Comparison of ENCODE assay signal across 27 cellular contexts in the genomic region with DNA sequence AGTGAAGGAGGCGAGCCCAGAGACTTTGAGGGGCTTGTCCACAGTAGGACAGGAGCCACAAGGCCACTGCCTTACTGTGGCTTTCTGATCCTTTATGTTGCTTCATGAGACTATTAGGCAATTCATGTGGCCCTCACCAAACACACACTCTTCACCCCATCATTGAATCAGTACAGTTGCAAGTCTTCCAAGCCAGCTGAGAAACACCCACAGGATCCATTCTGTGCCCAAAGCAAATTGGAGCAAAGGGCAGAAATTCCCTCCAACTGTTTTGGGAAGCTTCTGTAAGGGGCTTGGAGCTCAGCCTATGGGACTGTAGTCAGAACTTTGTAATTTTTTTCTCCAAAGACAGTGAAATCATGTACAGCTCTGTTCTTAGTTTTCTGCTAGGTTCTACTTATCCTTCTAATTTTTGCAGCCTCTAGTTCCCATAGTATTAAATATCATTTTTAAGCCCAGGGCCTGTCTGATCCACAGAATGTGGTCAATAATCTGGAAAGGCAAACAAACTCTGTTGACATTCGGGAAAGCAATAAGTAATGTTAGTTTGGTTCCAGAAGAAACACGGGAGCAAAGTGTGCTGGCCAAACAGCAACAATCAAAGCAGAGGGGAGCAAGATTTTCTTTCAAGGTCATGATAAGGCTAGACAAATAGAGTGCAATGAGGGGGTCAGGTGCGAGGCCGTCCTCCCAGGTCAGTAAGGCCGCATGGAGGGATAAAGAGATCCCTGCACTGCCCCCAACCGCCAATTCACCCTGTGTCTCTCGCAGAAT. TPM values are rescaled to one million over a fixed set of nuclear protein-coding genes. Genes with fewer than 3 reads are reported as not detected.
DNase-seq lines count a peak whose midpoint lies in the region; ATAC-seq and TF ChIP-seq lines count a peak whose summit lies in the region.
"Had no signal": no experiment of that assay in that cellular context is flagged by ENCODE, and none has a peak within 500 bp of the region (broad histone marks: within the 10 kb centered on the region; RNA-seq: fewer than 3 reads in every experiment).

No MANE protein-coding gene starts in this region.

- H3K4me2 ChIP-seq in KMS-11 (peak overlapping the region; percentile 95), OCI-LY3 (ENCODE audit: low read length) (peak overlapping the region; percentile 35)

- no peaks in the 10 kb centered on the region for H3K9me3 ChIP-seq in OCI-LY3 (ENCODE audit: insufficient read depth, low read length)
- H3K9me3 ChIP-seq: Caco-2, gastroesophageal sphincter, ovary had no signal

- peak; percentile 75 for ATAC-seq in left lobe of liver
- ATAC-seq in GM19023 (IDR thresholded peaks at IDR 0.05; ENCODE audit: unreplicated experiment), result no peak
- ATAC-seq in GM21447 (IDR thresholded peaks at IDR 0.05; ENCODE audit: unreplicated experiment), result no peak
- ATAC-seq: gastroesophageal sphincter, K562, left colon had no signal

- TF ChIP-seq CTCF in KMS-11 (conservative IDR thresholded peaks at IDR 0.05; ENCODE audit: low read depth, low read length) (no peak), OCI-LY3 (IDR thresholded peaks at IDR 0.05; ENCODE audit: low read depth, low read length) (no peak)

- H3K9ac ChIP-seq in KMS-11 (peak overlapping the region; percentile 49; the same call in 1 of the 2 replicates), OCI-LY3 (ENCODE audit: low read length) (no peak overlapping the region)

- no peaks in the 10 kb centered on the region for H4K20me1 ChIP-seq in KMS-11 (ENCODE audit: insufficient read depth)
- no peaks in the 10 kb centered on the region for H4K20me1 ChIP-seq in OCI-LY3 (ENCODE audit: insufficient read depth, low read length)

- H3K36me3 ChIP-seq in KMS-11 (ENCODE audit: insufficient read depth), result 0 out of 2 replicates have a peak, but pooled peaks cover 9% of the 10 kb centered on the region
- no peaks in the 10 kb centered on the region for H3K36me3 ChIP-seq in OCI-LY3 (replicated peaks; ENCODE audit: low read depth, low read length)
- H3K36me3 ChIP-seq: gastroesophageal sphincter, ovary had no signal

- H3K27ac ChIP-seq in KMS-11, result peak overlapping the region; percentile 94
- no peak overlapping the region for H3K27ac ChIP-seq in OCI-LY3 (ENCODE audit: low read length)
- H3K27ac ChIP-seq: 22Rv1, gastroesophageal sphincter, ovary had no signal

- H3K79me2 ChIP-seq in KMS-11 (ENCODE audit: insufficient read depth, low read depth), result peaks cover 30% of the 10 kb centered on the region; the same call in 1 of the 2 replicates
- no peaks in the 10 kb centered on the region for H3K79me2 ChIP-seq in OCI-LY3 (ENCODE audit: low read length)

- H2AFZ ChIP-seq in KMS-11 (ENCODE audit: low read depth) (no peak overlapping the region), OCI-LY3 (ENCODE audit: low read depth, low read length) (no peak overlapping the region)

- H3K4me1 ChIP-seq in KMS-11 (ENCODE audit: low read depth, poor library complexity, severe bottlenecking) (peaks cover 76% of the 10 kb centered on the region), OCI-LY3 (ENCODE audit: low read length) (peaks cover 43% of the 10 kb centered on the region)
- H3K4me1 ChIP-seq: Caco-2, gastroesophageal sphincter had no signal

- H3K4me3 ChIP-seq in KMS-11 (IDR thresholded peaks at IDR 0.05; ENCODE audit: insufficient read depth, low read depth, low read length) (no peak overlapping the region), OCI-LY3 (ENCODE audit: low read length) (no peak overlapping the region)
- H3K4me3 ChIP-seq: gastroesophageal sphincter, K562, ovary had no signal

- DNase-seq in NCI-H1092 treated with DMSO at 0.1 percent for 48 hours (lab: John Stamatoyannopoulos, UW) (peak; percentile 24), NCI-H1092 (lab: John Stamatoyannopoulos, UW) (no peak), left lobe of liver (ENCODE audit: low spot score) (peak; percentile 78), C1 segment of cervical spinal cord (lab: John Stamatoyannopoulos, UW) (no peak)
- DNase-seq: activated effector memory CD4-positive, alpha-beta T cell treated with anti-CD3 and anti-CD28 coated beads, Interleukin-2, amount 50 U/mL, for 16 hours; activated T-cell treated with anti-CD3 and anti-CD28 coated beads for 4 hours; anterior cingulate cortex; Caco-2; DMS79; effector CD4-positive, alpha-beta T cell; left colon; NCI-H1436; ovary; stimulated activated naive B cell treated with anti-CD40 and anti-IgM and Interleukin-4, amounts not matched to agents 10 μg/mL and 1 μg/mL and 100 μg/mL, for 72 hours; T-helper 9 cell had no signal

- no peaks in the 10 kb centered on the region for H3K27me3 ChIP-seq in KMS-11 (ENCODE audit: insufficient read depth, low read depth)
- peaks cover 42% of the 10 kb centered on the region; the same call in 1 of the 2 replicates for H3K27me3 ChIP-seq in OCI-LY3 (ENCODE audit: low read depth, low read length)
- H3K27me3 ChIP-seq: ovary had no signal

RNA-seq across cellular contexts. Expression of a gene that starts 47.0 kb away (rescaled TPM):
- total RNA-seq in left lobe of liver, result 0.38 TPM
- total RNA-seq: activated CD4-positive, alpha-beta T cell treated with anti-CD3 and anti-CD28 coated beads for 36 hours; bronchial epithelial cell; Caco-2; HT-29; K562; MCF 10A; renal cortical epithelial cell had no signal

Comparison
In these comparisons a context has a peak if more than half of its experiments do, and no peak if none do; other contexts are left out.
1. DNase-seq: peak in NCI-H1092 treated with DMSO at 0.1 percent for 48 hours (single experiment) and left lobe of liver (single experiment); none in NCI-H1092 (single experiment) and C1 segment of cervical spinal cord (0 of 14).